ENCODE assay signal across 8 cellular contexts in genomic region chr4:112637552-112637866, GRCh38. TPM values are rescaled to one million over a fixed set of nuclear protein-coding genes. Genes with fewer than 3 reads are reported as not detected.
DNase-seq lines count a peak whose midpoint lies in the region; ATAC-seq and TF ChIP-seq lines count a peak whose summit lies in the region.

No MANE protein-coding gene starts in this region.

- ATAC-seq in GM18502 (IDR thresholded peaks at IDR 0.05; ENCODE audit: poor library complexity, unreplicated experiment): peak; percentile 1
- no peak for ATAC-seq in GM18868 (IDR thresholded peaks at IDR 0.05; ENCODE audit: unreplicated experiment)

- no peaks in the 10 kb centered on the region for H3K9me3 Mint-ChIP-seq in activated CD4-positive, alpha-beta T cell treated with anti-CD3 and anti-CD28 coated beads, Interleukin-2, amount 10 ng/mL, durations not matched to agents 24 days and 14 days

- no peaks in the 10 kb centered on the region for H3K9me2 ChIP-seq in Loucy (replicated peaks; ENCODE audit: low read depth, low read length)

- H4K20me1 ChIP-seq in Loucy (ENCODE audit: insufficient read depth, low read length, poor library complexity, severe bottlenecking): no peaks in the 10 kb centered on the region

- no peak for DNase-seq in epithelial cell of prostate (ENCODE audit: low read depth, low spot score)
- no peak for DNase-seq in activated CD4-positive, alpha-beta T cell treated with anti-CD3 and anti-CD28 coated beads, Interleukin-2, amount 10 ng/mL, durations not matched to agents 24 days and 14 days
- no peak for DNase-seq in SK-N-DZ (ENCODE audit: low spot score)
- DNase-seq in NAMALWA (ENCODE audit: low spot score): no peak

- H3K4me1 ChIP-seq in Loucy (ENCODE audit: insufficient read depth, low read length, poor library complexity, severe bottlenecking) (peaks cover 18% of the 10 kb centered on the region), rectal smooth muscle tissue (ENCODE audit: control insufficient read depth, insufficient read depth, low read length) (no peaks in the 10 kb centered on the region)

- no peaks in the 10 kb centered on the region for H3K27me3 Mint-ChIP-seq in activated CD4-positive, alpha-beta T cell treated with anti-CD3 and anti-CD28 coated beads, Interleukin-2, amount 10 ng/mL, durations not matched to agents 24 days and 14 days

- intact Hi-C loops in activated CD4-positive, alpha-beta T cell treated with anti-CD3 and anti-CD28 coated beads, Interleukin-2, amount 10 ng/mL, durations not matched to agents 24 days and 14 days (cut with micrococcal nuclease): loop anchor here (1.0 to 10.0 kb wide), 8 partner anchors 68 to 1125 kb away; partner anchors contain the start of genes AP1AR, FAM241A and NEUROG2

- H3K27me3 ChIP-seq in Loucy (ENCODE audit: insufficient read depth, low read length, poor library complexity, severe bottlenecking): no peaks in the 10 kb centered on the region
- H3K27me3 ChIP-seq in rectal smooth muscle tissue (ENCODE audit: control insufficient read depth, insufficient read depth, low read length): no peaks in the 10 kb centered on the region

- H3K4me3 ChIP-seq in Loucy (ENCODE audit: low read length, poor library complexity, severe bottlenecking) (peak overlapping the region; percentile 88), rectal smooth muscle tissue (ENCODE audit: low read length) (peak overlapping the region; percentile 80)

- no peaks in the 10 kb centered on the region for H3F3A ChIP-seq in Loucy (ENCODE audit: low read depth)

- peaks cover 13% of the 10 kb centered on the region for H3K36me3 Mint-ChIP-seq in activated CD4-positive, alpha-beta T cell treated with anti-CD3 and anti-CD28 coated beads, Interleukin-2, amount 10 ng/mL, durations not matched to agents 24 days and 14 days (ENCODE audit: low read depth)

- no peak overlapping the region for H3K4me3 Mint-ChIP-seq in activated CD4-positive, alpha-beta T cell treated with anti-CD3 and anti-CD28 coated beads, Interleukin-2, amount 10 ng/mL, durations not matched to agents 24 days and 14 days

- H3K79me2 ChIP-seq in Loucy (ENCODE audit: insufficient read depth, low read length): peaks cover 82% of the 10 kb centered on the region

- no peak overlapping the region for H3K27ac Mint-ChIP-seq in activated CD4-positive, alpha-beta T cell treated with anti-CD3 and anti-CD28 coated beads, Interleukin-2, amount 10 ng/mL, durations not matched to agents 24 days and 14 days

- no peak for TF ChIP-seq CTCF in Loucy (conservative IDR thresholded peaks at IDR 0.05; ENCODE audit: low read length)

- H3K4me1 Mint-ChIP-seq in activated CD4-positive, alpha-beta T cell treated with anti-CD3 and anti-CD28 coated beads, Interleukin-2, amount 10 ng/mL, durations not matched to agents 24 days and 14 days: peaks cover 32% of the 10 kb centered on the region

- H3K9me3 ChIP-seq in Loucy (ENCODE audit: insufficient read depth, low read depth, low read length): no peaks in the 10 kb centered on the region

- peak overlapping the region; percentile 82 for H3K9ac ChIP-seq in Loucy (ENCODE audit: low read depth, low read length, poor library complexity, severe bottlenecking)
- H3K9ac ChIP-seq in rectal smooth muscle tissue (ENCODE audit: low read length): peak overlapping the region; percentile 61

- peak overlapping the region; percentile 92 for H3K27ac ChIP-seq in epithelial cell of prostate
- H3K27ac ChIP-seq in rectal smooth muscle tissue (ENCODE audit: low read depth, low read length): peak overlapping the region; percentile 98

- no peaks in the 10 kb centered on the region for H3K36me3 ChIP-seq in Loucy (ENCODE audit: insufficient read depth, low read length)
- no peaks in the 10 kb centered on the region for H3K36me3 ChIP-seq in rectal smooth muscle tissue (ENCODE audit: control insufficient read depth, insufficient read depth, low read length)

- peak overlapping the region; percentile 64 for H3K4me2 ChIP-seq in Loucy (ENCODE audit: low read depth, low read length, poor library complexity, severe bottlenecking)

- peak overlapping the region; percentile 92 for H2AFZ ChIP-seq in Loucy (ENCODE audit: low read length)

RNA-seq across cellular contexts. Expression of gene LARP7, which starts 0.6 kb away (rescaled TPM):
- total RNA-seq in activated CD4-positive, alpha-beta T cell treated with anti-CD3 and anti-CD28 coated beads, Interleukin-2, amount 10 ng/mL, durations not matched to agents 24 days and 14 days: 47.6 and 48.5 TPM in 2 replicates
- 41.5 and 56.6 TPM in 2 replicates for polyA plus RNA-seq in SK-N-DZ (2014; cell fraction: cytosol; rRNA removed)
- polyA plus RNA-seq in SK-N-DZ (2014; cell fraction: nucleus; rRNA removed): 62.8 and 79.0 TPM in 2 replicates

RNA-seq across cellular contexts. Expression of gene ZGRF1, which starts 0.8 kb away (rescaled TPM):
- total RNA-seq in activated CD4-positive, alpha-beta T cell treated with anti-CD3 and anti-CD28 coated beads, Interleukin-2, amount 10 ng/mL, durations not matched to agents 24 days and 14 days: 32.4 and 37.0 TPM in 2 replicates
- polyA plus RNA-seq in SK-N-DZ (2014; cell fraction: cytosol; rRNA removed): 29.0 and 42.1 TPM in 2 replicates
- polyA plus RNA-seq in SK-N-DZ (2014; cell fraction: nucleus; rRNA removed): 108 and 117 TPM in 2 replicates
